ENCODE assay signal across 12 cellular contexts in genomic region chr10:84214046-84214572, GRCh38. TPM values are rescaled to one million over a fixed set of nuclear protein-coding genes. Genes with fewer than 3 reads are reported as not detected.
A peak's percentile ranks its signal among the peaks of the same experiment; 100 is the strongest.
DNase-seq lines count a peak whose midpoint lies in the region; ATAC-seq lines count a peak whose summit lies in the region.
"Had no signal": no experiment of that assay in that cellular context is flagged by ENCODE, and none has a peak within 500 bp of the region (broad histone marks: within the 10 kb centered on the region; RNA-seq: fewer than 3 reads in every experiment).

No MANE protein-coding gene starts in this region.

- H2BK120ac ChIP-seq in mesenchymal stem cell (ENCODE audit: low read depth, low read length): no peak overlapping the region

- H3K27me3 Mint-ChIP-seq in IgD-negative memory B cell: peaks cover 4% of the 10 kb centered on the region

- H2BK15ac ChIP-seq in mesenchymal stem cell (ENCODE audit: low read depth, poor library complexity, severe bottlenecking): no peak overlapping the region

- ATAC-seq in GM19372 (IDR thresholded peaks at IDR 0.05; ENCODE audit: low read depth, unreplicated experiment): peak; percentile 10
- ATAC-seq in left lobe of liver: peak; percentile 42
- no peak for ATAC-seq in HG03469 (IDR thresholded peaks at IDR 0.05; ENCODE audit: unreplicated experiment)

- no peaks in the 10 kb centered on the region for H3K4me1 Mint-ChIP-seq in IgD-negative memory B cell
- H3K4me1 Mint-ChIP-seq: nephron progenitor cell had no signal

- H3K4me1 ChIP-seq in ES-I3 (ENCODE audit: insufficient read depth, low read length) (no peaks in the 10 kb centered on the region), mesenchymal stem cell (ENCODE audit: control insufficient read depth, insufficient read depth, low read depth, low read length) (no peaks in the 10 kb centered on the region)

- no peak overlapping the region for H4K91ac ChIP-seq in mesenchymal stem cell (ENCODE audit: low read length)

- no peak overlapping the region for H4K8ac ChIP-seq in mesenchymal stem cell (ENCODE audit: low read length)

- H3K27me3 ChIP-seq in mesenchymal stem cell (ENCODE audit: control insufficient read depth in 1 of 2, insufficient read depth in 1 of 2, low read length in 2 of 2): peaks cover 0 to 38% of the 10 kb centered on the region in 2 experiments

- no peaks in the 10 kb centered on the region; the same call in 1 of the 2 replicates for H3K36me3 ChIP-seq in ES-I3 (ENCODE audit: insufficient read depth, low read length)
- no peaks in the 10 kb centered on the region for H3K36me3 ChIP-seq in mesenchymal stem cell (ENCODE audit: control insufficient read depth in 1 of 2, insufficient read depth in 2 of 2, low read depth in 1 of 2, low read length in 2 of 2)

- WGBS in mesenchymal stem cell: 92% methylated on average over 25 of the region's 25 CpGs

- no peak overlapping the region for H3K18ac ChIP-seq in mesenchymal stem cell (ENCODE audit: low read depth in 1 of 2, low read length in 2 of 2)

- H3K9ac ChIP-seq in ES-I3 (ENCODE audit: low read depth, low read length) (peak overlapping the region; percentile 13; the same call in 1 of the 2 replicates), mesenchymal stem cell (ENCODE audit: low read length) (no peak overlapping the region)

- no peaks in the 10 kb centered on the region for H3K9me3 ChIP-seq in ES-I3 (ENCODE audit: control insufficient read depth, insufficient read depth, low read length)
- peaks cover 2% of the 10 kb centered on the region for H3K9me3 ChIP-seq in mesenchymal stem cell (ENCODE audit: control insufficient read depth, low read length)

- no peaks in the 10 kb centered on the region for H3K79me1 ChIP-seq in mesenchymal stem cell (replicated peaks; ENCODE audit: low read length, poor library complexity, severe bottlenecking)

- H3K27ac ChIP-seq in mesenchymal stem cell (ENCODE audit: low read length, poor library complexity, severe bottlenecking): no peak overlapping the region
- H3K27ac ChIP-seq: C4-2B had no signal

- no peak overlapping the region for H3K4me3 ChIP-seq in mesenchymal stem cell (ENCODE audit: insufficient read depth in 1 of 2, low read depth in 1 of 2, low read length in 2 of 2)

- H3K4ac ChIP-seq in mesenchymal stem cell (ENCODE audit: low read depth in 1 of 2, low read length in 2 of 2): no peak overlapping the region

- DNase-seq in left lobe of liver (ENCODE audit: low spot score): no peak
- no peak for DNase-seq in mesenchymal stem cell
- DNase-seq in NCI-H1092 (lab: John Stamatoyannopoulos, UW): no peak
- DNase-seq: NCI-H345, T-helper 9 cell had no signal

- H3K27ac Mint-ChIP-seq in IgD-negative memory B cell: no peak overlapping the region
- H3K27ac Mint-ChIP-seq: nephron progenitor cell had no signal

- no peak overlapping the region for H2AFZ ChIP-seq in mesenchymal stem cell (ENCODE audit: low read depth, low read length)

- peak overlapping the region in 3 of 4 donors; percentile 2 to 41 (median 33) for H3K4me3 Mint-ChIP-seq in IgD-negative memory B cell
- H3K4me3 Mint-ChIP-seq: nephron progenitor cell had no signal

- no peak overlapping the region for H2BK5ac ChIP-seq in mesenchymal stem cell (ENCODE audit: low read depth, low read length, poor library complexity, severe bottlenecking)

- H2AK5ac ChIP-seq in mesenchymal stem cell (ENCODE audit: low read length, severe bottlenecking): no peak overlapping the region

- H3K14ac ChIP-seq in mesenchymal stem cell (ENCODE audit: low read length in 2 of 2): no peak overlapping the region

- peaks cover 0 to under 1% (median 0%) of the 10 kb centered on the region in 3 donors for H3K9me3 Mint-ChIP-seq in IgD-negative memory B cell
- H3K9me3 Mint-ChIP-seq: nephron progenitor cell had no signal

- no peaks in the 10 kb centered on the region for H3K36me3 Mint-ChIP-seq in IgD-negative memory B cell

- H3K4me2 ChIP-seq in mesenchymal stem cell (ENCODE audit: low read length, poor library complexity, severe bottlenecking): no peak overlapping the region

- H2BK12ac ChIP-seq in mesenchymal stem cell (ENCODE audit: low read length in 2 of 2): no peak overlapping the region

- H3K23ac ChIP-seq in mesenchymal stem cell (ENCODE audit: low read length in 2 of 2): no peak overlapping the region

RNA-seq across cellular contexts. Expression of gene LRIT2, which starts 11.2 kb away (rescaled TPM):
- not detected for polyA plus RNA-seq in IgD-negative memory B cell
- total RNA-seq in left lobe of liver: not detected
- polyA plus RNA-seq in mesenchymal stem cell (2013, experiment 1 of 2): not detected
- polyA plus RNA-seq in mesenchymal stem cell (2013, experiment 2 of 2): not detected
- polyA plus RNA-seq: adipose tissue had no signal

RNA-seq across cellular contexts. Expression of gene CDHR1, which starts 19.8 kb away (rescaled TPM):
- not detected for polyA plus RNA-seq in IgD-negative memory B cell
- 0.13 TPM for total RNA-seq in left lobe of liver
- 0.86 TPM for polyA plus RNA-seq in mesenchymal stem cell (2013, experiment 1 of 2)
- polyA plus RNA-seq in mesenchymal stem cell (2013, experiment 2 of 2): 0.75 TPM

RNA-seq across cellular contexts. Expression of gene LRIT1, which starts 27.2 kb away (rescaled TPM):
- polyA plus RNA-seq in IgD-negative memory B cell: not detected
- total RNA-seq in left lobe of liver: not detected
- polyA plus RNA-seq in mesenchymal stem cell (2013, experiment 1 of 2): not detected
- not detected for polyA plus RNA-seq in mesenchymal stem cell (2013, experiment 2 of 2)
- polyA plus RNA-seq: adipose tissue had no signal

RNA-seq across cellular contexts. Expression of gene RGR, which starts 30.7 kb away (rescaled TPM):
- polyA plus RNA-seq in IgD-negative memory B cell: not detected
- not detected for total RNA-seq in left lobe of liver
- polyA plus RNA-seq in mesenchymal stem cell (2013, experiment 1 of 2): not detected
- not detected for polyA plus RNA-seq in mesenchymal stem cell (2013, experiment 2 of 2)

RNA-seq across cellular contexts. Expression of gene GPR15LG, which starts 40.5 kb away (rescaled TPM):
- not detected for polyA plus RNA-seq in IgD-negative memory B cell
- total RNA-seq in left lobe of liver: 0.20 TPM
- polyA plus RNA-seq in mesenchymal stem cell (2013, experiment 1 of 2): not detected
- polyA plus RNA-seq in mesenchymal stem cell (2013, experiment 2 of 2): not detected
